1 cellular context compared by ENCODE assay signal in genomic region chr2:27628767-27629709, GRCh38.
A peak's percentile ranks its signal among the peaks of the same experiment; 100 is the strongest.
TF ChIP-seq lines count a peak whose summit lies in the region.

TSS of gene CCDC121 (minus strand) at chr2:27629012. CDS start at chr2:27627799, 1,213 bp downstream.
TSS of gene GPN1 (plus strand) at chr2:27629050. CDS start at chr2:27629059, 9 bp downstream.

TF ChIP-seq in WTC11, 78 proteins besides CTCF, POLR2A, EP300 and RAD21 (continued from another document):
- TF ChIP-seq RORB (CRISPR knock-in tag; IDR thresholded peaks at IDR 0.05): no peak
- TF ChIP-seq ZMAT4 (CRISPR knock-in tag; IDR thresholded peaks at IDR 0.05): no peak
- 0 out of 2 replicates have a peak, but pooled peaks have one; percentile 10 for TF ChIP-seq USF2 (CRISPR knock-in tag; IDR thresholded peaks at IDR 0.05)
- no peak for TF ChIP-seq SOX15 (CRISPR knock-in tag; IDR thresholded peaks at IDR 0.05)
- peak; percentile 91 for TF ChIP-seq GABPB1 (CRISPR knock-in tag; IDR thresholded peaks at IDR 0.05)
- TF ChIP-seq ZNF138 (CRISPR knock-in tag; conservative IDR thresholded peaks at IDR 0.05): no peak
- no peak for TF ChIP-seq ZNF121 (CRISPR knock-in tag; IDR thresholded peaks at IDR 0.05)
- 0 out of 2 replicates have a peak, but pooled peaks have one; percentile 59 for TF ChIP-seq CREM (CRISPR knock-in tag; IDR thresholded peaks at IDR 0.05)
- TF ChIP-seq ZNF532 (CRISPR knock-in tag; IDR thresholded peaks at IDR 0.05; ENCODE audit: borderline replicate concordance): peak; percentile 34; the same call in 1 of the 2 replicates
- peak; percentile 93; the same call in 1 of the 2 replicates for TF ChIP-seq ZNF232 (CRISPR knock-in tag; IDR thresholded peaks at IDR 0.05)
